In the genomic region with DNA sequence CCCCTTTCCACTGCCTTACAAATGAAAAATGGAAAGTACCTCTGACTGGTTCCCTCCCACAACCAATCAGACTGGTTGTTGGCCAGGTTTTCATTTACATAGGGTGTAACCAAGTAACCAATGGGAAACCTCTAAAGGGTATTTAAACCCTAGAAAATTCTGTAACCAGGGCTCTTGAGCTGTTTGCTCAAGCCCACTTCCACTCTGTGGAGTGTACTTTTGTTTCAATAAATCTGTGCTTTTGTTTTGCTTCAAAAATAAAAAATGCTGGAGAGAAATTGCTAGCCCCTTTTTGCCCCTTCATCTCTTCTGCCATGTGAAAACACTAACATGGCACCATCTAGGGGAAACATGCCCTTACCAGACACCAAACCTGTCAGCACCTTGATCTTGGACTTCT, we compare ENCODE assay signal across 33 cellular contexts.
"Had no signal": no experiment of that assay in that cellular context is flagged by ENCODE, and none has a peak within 500 bp of the region (broad histone marks: within the 10 kb centered on the region; RNA-seq: fewer than 3 reads in every experiment).

No MANE protein-coding gene starts in this region.

- H3K9me3 ChIP-seq: adrenal gland had no signal

- H3K4me3 ChIP-seq: adrenal gland, ascending aorta, body of pancreas, breast epithelium, cardiac muscle cell had no signal

- ATAC-seq: activated naive CD4-positive, alpha-beta T cell treated with anti-CD3 and anti-CD28 coated beads, Interleukin-2, amount 50 U/mL, for 72 hours; activated naive CD8-positive, alpha-beta T cell treated with anti-CD3 and anti-CD28 coated beads, Interleukin-2, amount 50 U/mL, for 24 hours; activated T-cell treated with anti-CD3 and anti-CD28 coated beads, Interleukin-2, amount 50 U/mL, for 4 hours; activated T-cell treated with anti-CD3 and anti-CD28 coated beads, Interleukin-2, amount 50 U/mL, for 72 hours; activated T-helper 17 cell treated with anti-CD3 and anti-CD28 coated beads, Interleukin-2, amount 50 U/mL, for 72 hours; body of pancreas had no signal

- H3K4me1 ChIP-seq: adrenal gland, ascending aorta, body of pancreas, breast epithelium had no signal

- DNase-seq: activated effector memory CD4-positive, alpha-beta T cell treated with anti-CD3 and anti-CD28 coated beads, Interleukin-2, amount 50 U/mL, for 16 hours; activated effector memory CD4-positive, alpha-beta T cell treated with Interleukin-2 at 50 U/mL for 16 hours; activated gamma-delta T cell; activated gamma-delta T cell treated with Interleukin-2 at 50 U/mL for 16 hours; activated naive CD4-positive, alpha-beta T cell; activated naive CD4-positive, alpha-beta T cell treated with anti-CD3 and anti-CD28 coated beads for 36 hours; activated naive CD4-positive, alpha-beta T cell treated with anti-CD3 and anti-CD28 coated beads, Interleukin-2, amount 10 ng/mL, durations not matched to agents 7 days and 5 days; activated naive CD4-positive, alpha-beta T cell treated with anti-CD3 and anti-CD28 coated beads, Interleukin-2, amount 50 U/mL, for 16 hours; activated naive CD4-positive, alpha-beta T cell treated with Interleukin-2 at 50 U/mL for 16 hours; activated naive CD8-positive, alpha-beta T cell treated with anti-CD3 and anti-CD28 coated beads for 36 hours; activated naive CD8-positive, alpha-beta T cell treated with anti-CD3 and anti-CD28 coated beads, Interleukin-2, amount 10 ng/mL, durations not matched to agents 7 days and 5 days; activated naive CD8-positive, alpha-beta T cell treated with anti-CD3 and anti-CD28 coated beads, Interleukin-2, amount 50 U/mL, for 24 hours; activated T-cell treated with anti-CD3 and anti-CD28 coated beads, Interleukin-2, amount 50 U/mL, for 1 hour; activated T-cell treated with anti-CD3 and anti-CD28 coated beads, Interleukin-2, amount 50 U/mL, for 24 hours; activated T-cell treated with anti-CD3 and anti-CD28 coated beads, Interleukin-2, amount 50 U/mL, for 4 hours; activated T-cell treated with anti-CD3 and anti-CD28 coated beads, Interleukin-2, amount 50 U/mL, for 48 hours; activated T-cell treated with anti-CD3 and anti-CD28 coated beads, Interleukin-2, amount 50 U/mL, for 72 hours; adrenal gland; amniotic stem cell; amygdala; anterior cingulate cortex; aorta; body of pancreas; brain microvascular endothelial cell; caudate nucleus; central memory CD4-positive, alpha-beta T cell; cerebellar nuclear complex had no signal

- H3K27ac ChIP-seq: adrenal gland, ascending aorta, body of pancreas, brain microvascular endothelial cell, breast epithelium, cardiac muscle cell had no signal

- FAIRE-seq: bronchial epithelial cell had no signal

- H3K27me3 ChIP-seq: adrenal gland, ascending aorta, body of pancreas, brain microvascular endothelial cell, breast epithelium, cardiac muscle cell had no signal

- H3K36me3 ChIP-seq: adrenal gland, ascending aorta, brain microvascular endothelial cell, breast epithelium, cardiac muscle cell had no signal
